In genomic region chr10:70131560-70131937, GRCh38 we compare ENCODE assay signal across 12 cellular contexts. TPM values are rescaled to one million over a fixed set of nuclear protein-coding genes. Genes with fewer than 3 reads are reported as not detected.
DNase-seq lines count a peak whose midpoint lies in the region; ATAC-seq, FAIRE-seq and TF ChIP-seq lines count a peak whose summit lies in the region.
"Had no signal": no experiment of that assay in that cellular context is flagged by ENCODE, and none has a peak within 500 bp of the region (broad histone marks: within the 10 kb centered on the region; RNA-seq: fewer than 3 reads in every experiment).

No MANE protein-coding gene starts in this region.

- in situ Hi-C loops in brain microvascular endothelial cell (cut with HindIII; ENCODE audit: low pct_ligation_motif_present, low sequenced_read_pairs) = no loop called here

- peaks cover 7% of the 10 kb centered on the region for H3K4me1 ChIP-seq in iPS-15b (ENCODE audit: control insufficient read depth, insufficient read depth, low read length)

- H3K36me3 Mint-ChIP-seq in activated CD4-positive, alpha-beta T cell treated with anti-CD3 and anti-CD28 coated beads for 36 hours (ENCODE audit: low read depth) = peaks cover 6% of the 10 kb centered on the region
- peaks cover 9% of the 10 kb centered on the region for H3K36me3 Mint-ChIP-seq in activated B cell treated with CpG ODN at 0.5 μM for 24 hours (ENCODE audit: low read depth)

- peak overlapping the region; percentile 77 for H3K4me3 Mint-ChIP-seq in activated CD4-positive, alpha-beta T cell treated with anti-CD3 and anti-CD28 coated beads for 36 hours
- H3K4me3 Mint-ChIP-seq in activated B cell treated with CpG ODN at 0.5 μM for 24 hours = peak overlapping the region; percentile 90
- H3K4me3 Mint-ChIP-seq in stimulated activated naive CD8-positive, alpha-beta T cell treated with anti-CD3 and anti-CD28 coated beads, Interleukin-15, amount 100 ng/mL, for 72 hours = peak overlapping the region; percentile 94 to 95

- H3K27me3 ChIP-seq in iPS-15b (ENCODE audit: control insufficient read depth, insufficient read depth, low read length) = peaks cover 15% of the 10 kb centered on the region
- H3K27me3 ChIP-seq in brain microvascular endothelial cell (replicated peaks) = no peaks in the 10 kb centered on the region

- no peak for DNase-seq in activated CD4-positive, alpha-beta T cell treated with anti-CD3 and anti-CD28 coated beads for 36 hours
- no peak for DNase-seq in activated CD4-positive, alpha-beta T cell treated with anti-CD3 and anti-CD28 coated beads, Interleukin-2, amount 50 U/mL, for 1 hour
- DNase-seq in activated B cell treated with CpG ODN at 0.5 μM for 24 hours (no peak), brain microvascular endothelial cell (no peak), NCI-H187 (lab: John Stamatoyannopoulos, UW) (no peak), D721Med (ENCODE audit: insufficient read length, low spot score) (no peak)
- no peak for DNase-seq in stimulated activated naive CD8-positive, alpha-beta T cell treated with anti-CD3 and anti-CD28 coated beads, Interleukin-15, amount 100 ng/mL, for 72 hours
- DNase-seq: GOT3, midbrain, NCI-H446 treated with DMSO at 0.1 percent for 48 hours had no signal

- H3K27me3 Mint-ChIP-seq in activated CD4-positive, alpha-beta T cell treated with anti-CD3 and anti-CD28 coated beads for 36 hours = no peaks in the 10 kb centered on the region
- no peaks in the 10 kb centered on the region for H3K27me3 Mint-ChIP-seq in activated B cell treated with CpG ODN at 0.5 μM for 24 hours
- no peaks in the 10 kb centered on the region for H3K27me3 Mint-ChIP-seq in stimulated activated naive CD8-positive, alpha-beta T cell treated with anti-CD3 and anti-CD28 coated beads, Interleukin-15, amount 100 ng/mL, for 72 hours

- H3K4me1 Mint-ChIP-seq in activated CD4-positive, alpha-beta T cell treated with anti-CD3 and anti-CD28 coated beads for 36 hours = peaks cover 13% of the 10 kb centered on the region
- H3K4me1 Mint-ChIP-seq in activated B cell treated with CpG ODN at 0.5 μM for 24 hours = peaks cover 20% of the 10 kb centered on the region
- peaks cover 33% of the 10 kb centered on the region for H3K4me1 Mint-ChIP-seq in stimulated activated naive CD8-positive, alpha-beta T cell treated with anti-CD3 and anti-CD28 coated beads, Interleukin-15, amount 100 ng/mL, for 72 hours

- peak overlapping the region; percentile 77 for H3K27ac Mint-ChIP-seq in activated CD4-positive, alpha-beta T cell treated with anti-CD3 and anti-CD28 coated beads for 36 hours
- H3K27ac Mint-ChIP-seq in activated B cell treated with CpG ODN at 0.5 μM for 24 hours = peak overlapping the region; percentile 82
- H3K27ac Mint-ChIP-seq in stimulated activated naive CD8-positive, alpha-beta T cell treated with anti-CD3 and anti-CD28 coated beads, Interleukin-15, amount 100 ng/mL, for 72 hours = peak overlapping the region; percentile 99

- intact Hi-C loops in activated CD4-positive, alpha-beta T cell treated with anti-CD3 and anti-CD28 coated beads for 36 hours (cut with DNase I, micrococcal nuclease) = no loop called here
- intact Hi-C loops in activated B cell treated with CpG ODN at 0.5 μM for 24 hours (cut with micrococcal nuclease) = loop anchor here (5.0 kb wide), 1 partner anchor 41 kb away; the partner anchor contains the start of gene SAR1A

- H3K36me3 ChIP-seq in iPS-15b (ENCODE audit: control insufficient read depth, insufficient read depth, low read length) = no peaks in the 10 kb centered on the region
- no peaks in the 10 kb centered on the region for H3K36me3 ChIP-seq in brain microvascular endothelial cell (replicated peaks)

- POLR2A ChIA-PET in activated CD4-positive, alpha-beta T cell treated with anti-CD3 and anti-CD28 coated beads for 36 hours (lab: Charles Lee) = interaction anchor here (0.6 kb wide), 1 partner anchor 13 kb away, joined by 3 read pairs; no protein-coding TSS in a partner anchor
- POLR2A ChIA-PET in activated B cell treated with CpG ODN at 0.5 μM for 24 hours (lab: Charles Lee) = no interaction called here

- TF ChIP-seq CTCF in activated B cell treated with CpG ODN at 0.5 μM for 24 hours (IDR thresholded peaks at IDR 0.05) = no peak
- no peak for TF ChIP-seq CTCF in brain microvascular endothelial cell (IDR thresholded peaks at IDR 0.05; ENCODE audit: low read depth, low read length, missing control alignments)
- TF ChIP-seq CTCF in D721Med (IDR thresholded peaks at IDR 0.05; ENCODE audit: insufficient read depth, missing control alignments) = no peak

- no peaks in the 10 kb centered on the region for H3K9me3 Mint-ChIP-seq in activated CD4-positive, alpha-beta T cell treated with anti-CD3 and anti-CD28 coated beads for 36 hours (ENCODE audit: low read depth)
- no peaks in the 10 kb centered on the region for H3K9me3 Mint-ChIP-seq in activated B cell treated with CpG ODN at 0.5 μM for 24 hours
- no peaks in the 10 kb centered on the region for H3K9me3 Mint-ChIP-seq in stimulated activated naive CD8-positive, alpha-beta T cell treated with anti-CD3 and anti-CD28 coated beads, Interleukin-15, amount 100 ng/mL, for 72 hours
- H3K9me3 Mint-ChIP-seq: activated naive CD4-positive, alpha-beta T cell treated with anti-CD3 and anti-CD28 coated beads, Interleukin-2, amount 50 U/mL, for 72 hours had no signal

- no peak overlapping the region for H3K9ac ChIP-seq in iPS-15b (ENCODE audit: low read depth, low read length)

- no peak for ATAC-seq in activated CD4-positive, alpha-beta T cell treated with anti-CD3 and anti-CD28 coated beads for 36 hours
- no peak for ATAC-seq in activated B cell treated with CpG ODN at 0.5 μM for 24 hours (ENCODE audit: low read depth)
- ATAC-seq in stimulated activated naive CD8-positive, alpha-beta T cell treated with anti-CD3 and anti-CD28 coated beads, Interleukin-15, amount 100 ng/mL, for 72 hours = no peak

- no peak for FAIRE-seq in D721Med (lab: Jason Lieb, UNC)

- H3K9me3 ChIP-seq in iPS-15b (ENCODE audit: control insufficient read depth, insufficient read depth, low read length) = no peaks in the 10 kb centered on the region

- H3K27ac ChIP-seq in brain microvascular endothelial cell = no peak overlapping the region

- H3K4me3 ChIP-seq in iPS-15b (ENCODE audit: low read depth, low read length) (peak overlapping the region; percentile 66), brain microvascular endothelial cell (ENCODE audit: low read depth, low read length) (no peak overlapping the region)

- CTCF ChIA-PET in activated CD4-positive, alpha-beta T cell treated with anti-CD3 and anti-CD28 coated beads for 36 hours (lab: Charles Lee) = interaction anchor here (0.8 to 1.1 kb wide), 2 partner anchors 14 to 15 kb away, joined by 3 to 4 read pairs; no protein-coding TSS in a partner anchor
- CTCF ChIA-PET in activated B cell treated with CpG ODN at 0.5 μM for 24 hours (lab: Charles Lee) = no interaction called here

RNA-seq across cellular contexts. Expression of gene AIFM2, which starts 1.1 kb away (rescaled TPM):
- 1 to 10 TPM; 4.6 to 5.2 TPM for total RNA-seq in activated CD4-positive, alpha-beta T cell treated with anti-CD3 and anti-CD28 coated beads for 36 hours
- 8.9 and 10.8 TPM in 2 replicates for total RNA-seq in activated B cell treated with CpG ODN at 0.5 μM for 24 hours

RNA-seq across cellular contexts. Expression of gene TYSND1, which starts 15.0 kb away (rescaled TPM):
- 10 to 100 TPM; 11.5 to 14.9 TPM for total RNA-seq in activated CD4-positive, alpha-beta T cell treated with anti-CD3 and anti-CD28 coated beads for 36 hours
- 18.2 and 22.0 TPM in 2 replicates for total RNA-seq in activated B cell treated with CpG ODN at 0.5 μM for 24 hours

RNA-seq across cellular contexts. Expression of gene SAR1A, which starts 38.8 kb away (rescaled TPM):
- total RNA-seq in activated CD4-positive, alpha-beta T cell treated with anti-CD3 and anti-CD28 coated beads for 36 hours = 100 to 1,000 TPM in 1 of 2 experiments, 10 to 100 TPM in 1; 89.4 to 107 TPM
- 65.9 and 67.6 TPM in 2 replicates for total RNA-seq in activated B cell treated with CpG ODN at 0.5 μM for 24 hours
